ENCODE assay signal across 13 cellular contexts in the genomic region with DNA sequence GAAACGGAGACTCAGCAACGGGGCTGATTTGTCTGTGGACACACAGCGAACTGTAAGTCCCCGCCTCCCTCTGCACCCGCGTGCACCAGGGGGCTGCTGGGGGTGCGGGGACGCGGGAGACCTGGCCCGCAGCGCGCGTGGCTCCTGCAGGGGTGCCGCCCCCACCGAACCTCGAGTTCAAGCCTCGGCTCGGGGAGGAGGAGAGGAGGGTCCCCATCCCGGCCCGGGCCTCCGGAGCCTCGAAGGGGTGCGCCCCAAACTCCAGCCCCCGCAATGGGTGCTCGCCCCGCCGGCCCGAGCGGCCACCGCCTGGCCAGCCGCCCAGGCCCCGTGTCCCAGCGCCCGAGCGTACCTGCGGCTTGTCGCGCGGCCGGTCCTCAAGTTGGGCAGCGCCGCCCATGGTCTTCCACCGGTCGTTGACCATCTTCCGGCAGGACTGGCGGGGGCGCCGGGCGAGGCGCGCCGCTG. TPM values are rescaled to one million over a fixed set of nuclear protein-coding genes. Genes with fewer than 3 reads are reported as not detected.
DNase-seq lines count a peak whose midpoint lies in the region; ATAC-seq, FAIRE-seq and TF ChIP-seq lines count a peak whose summit lies in the region.
"Had no signal": no experiment of that assay in that cellular context is flagged by ENCODE, and none has a peak within 500 bp of the region (broad histone marks: within the 10 kb centered on the region; RNA-seq: fewer than 3 reads in every experiment).

No MANE protein-coding gene starts in this region.

- peak overlapping the region in 4 of 10 donors; percentile 45 to 72 (median 62) for H3K4me3 Mint-ChIP-seq in naive thymus-derived CD4-positive, alpha-beta T cell

- in situ Hi-C loops in HepG2 (cut with HindIII; ENCODE audit: extremely low pct_ligation_motif_present, low pct_unique_long_range_greater_than_20kb): no loop called here

- H3K4me2 ChIP-seq in HepG2 (ENCODE audit: low read depth, low read length): peak overlapping the region; percentile 66

- DNase-seq in HepG2 (ENCODE audit: low spot score) (no peak), right lobe of liver (no peak), cardiac fibroblast (ENCODE audit: low read depth in 2 of 2) (no peak), lower leg skin (ENCODE audit: low spot score in 2 of 2) (no peak), Ammon's horn (ENCODE audit: low spot score) (no peak)
- DNase-seq in naive thymus-derived CD4-positive, alpha-beta T cell: no peak
- DNase-seq: activated CD8-positive, alpha-beta memory T cell treated with anti-CD3 and anti-CD28 coated beads, Interleukin-2, amount 50 U/mL, for 4 hours; NCI-H187 had no signal

- BruUV-seq in HepG2 (replicated peaks; lab: Mats Ljungman, UMichigan): no TSS peak

- POLR2A ChIA-PET in HepG2 (lab: Yijun Ruan, JAX): no interaction called here
- POLR2A ChIA-PET in naive thymus-derived CD4-positive, alpha-beta T cell (lab: Charles Lee): no interaction called here

- TF ChIP-seq CTCF in HepG2 (CRISPR knock-in tag; IDR thresholded peaks at IDR 0.05) (no peak), right lobe of liver (IDR thresholded peaks at IDR 0.05) (no peak), cardiac fibroblast (IDR thresholded peaks at IDR 0.05; ENCODE audit: low read depth, low read length) (no peak), lower leg skin (IDR thresholded peaks at IDR 0.05) (no peak)

- CTCF ChIA-PET in HepG2 (lab: Yijun Ruan, JAX; ENCODE audit: low intra/inter-chr PET ratio, low total read pairs): interaction anchor here (2.1 kb wide), 1 partner anchor 72 kb away, joined by 7 read pairs; no protein-coding TSS in a partner anchor
- CTCF ChIA-PET in naive thymus-derived CD4-positive, alpha-beta T cell (lab: Charles Lee): no interaction called here

- H3K27ac Mint-ChIP-seq in naive thymus-derived CD4-positive, alpha-beta T cell: no peak overlapping the region

- intact Hi-C loops in HepG2 (cut with micrococcal nuclease; ENCODE audit: unreplicated experiment): no loop called here
- intact Hi-C loops in right lobe of liver (cut with DNase I): no loop called here
- intact Hi-C loops in lower leg skin (cut with DNase I; ENCODE audit: low total_unique reads): loop anchor here (10.0 kb wide), 1 partner anchor 63 kb away; no protein-coding TSS in a partner anchor
- intact Hi-C loops in naive thymus-derived CD4-positive, alpha-beta T cell (cut with micrococcal nuclease): no loop called here

- H3K27me3 ChIP-seq in HepG2 (ENCODE audit: control insufficient read depth in 1 of 2, insufficient read depth in 2 of 2, low read length in 2 of 2): peaks cover 12 to 89% of the 10 kb centered on the region in 2 experiments
- H3K27me3 ChIP-seq in right lobe of liver: peaks cover 0 to 36% of the 10 kb centered on the region in 2 donors
- H3K27me3 ChIP-seq in naive thymus-derived CD4-positive, alpha-beta T cell (ENCODE audit: control insufficient read depth in 2 of 2, insufficient read depth in 2 of 2, low read length in 2 of 2): peaks cover 0 to 2% of the 10 kb centered on the region in 2 donors

- WGBS in HepG2 (ENCODE audit: low lambda C conversion rate): no CpG with 5 or more reads among the region's 52 CpGs
- 17% methylated on average over 2 of the region's 52 CpGs for WGBS in right lobe of liver (ENCODE audit: insufficient coverage, low coverage, low lambda C conversion rate, missing lambda C conversion rate)
- 7 to 8% methylated on average over 34 to 37 of the region's 52 CpGs for WGBS in mesodermal cell (ENCODE audit: insufficient coverage in 2 of 2), 2 experiments
- 4 to 6% methylated on average over 17 to 38 of the region's 52 CpGs for WGBS in lower leg skin, 2 donors

- ATAC-seq in HepG2 (no peak), right lobe of liver (no peak), HG02588 (IDR thresholded peaks at IDR 0.05; ENCODE audit: unreplicated experiment) (no peak)
- no peak for ATAC-seq in naive thymus-derived CD4-positive, alpha-beta T cell

- FAIRE-seq in HepG2 (lab: Jason Lieb, UNC): no peak
- FAIRE-seq: endometrium, GM18507 had no signal

- no peak for TF ChIP-seq POLR2A in HepG2 (IDR thresholded peaks at IDR 0.05; ENCODE audit: insufficient read depth in 1 of 2, low read depth in 2 of 2, low read length in 2 of 2)
- no peak for TF ChIP-seq POLR2A in right lobe of liver (IDR thresholded peaks at IDR 0.05)
- TF ChIP-seq POLR2A in lower leg skin (IDR thresholded peaks at IDR 0.05): no peak

- H3K9me3 Mint-ChIP-seq in naive thymus-derived CD4-positive, alpha-beta T cell: peaks cover 0 to 6% (median 0%) of the 10 kb centered on the region in 11 donors

- peaks cover 13% of the 10 kb centered on the region; the same call in 1 of the 2 replicates for H4K20me1 ChIP-seq in HepG2 (ENCODE audit: insufficient read depth, low read length)

- H3K4me3 ChIP-seq in HepG2 (replicated peaks in 1 of 3; ENCODE audit: insufficient read depth in 1 of 3, low read depth in 2 of 3, low read length in 3 of 3) (peak overlapping the region in 2 of 3 experiments; percentile 60 to 68; a peak in 3 of 6 replicates), right lobe of liver (peak overlapping the region in 1 of 3 donors; percentile 39), cardiac fibroblast (replicated peaks in 1 of 2; ENCODE audit: low read depth in 2 of 2, low read length in 2 of 2) (peak overlapping the region; percentile 23 to 52), mesodermal cell (ENCODE audit: extremely low read depth, insufficient read depth, low read length, poor library complexity, severe bottlenecking) (peak overlapping the region; percentile 39), lower leg skin (ENCODE audit: low read depth, poor library complexity, severe bottlenecking) (no peak overlapping the region)
- no peak overlapping the region for H3K4me3 ChIP-seq in naive thymus-derived CD4-positive, alpha-beta T cell (ENCODE audit: low read length)

- H3K9ac ChIP-seq in HepG2 (ENCODE audit: insufficient read depth, low read depth, low read length): no peak overlapping the region

- H3K27ac ChIP-seq in HepG2 (ENCODE audit: extremely low read length, insufficient read depth, low read length) (no peak overlapping the region), right lobe of liver (no peak overlapping the region), mesodermal cell (ENCODE audit: low read depth, low read length, severe bottlenecking) (no peak overlapping the region)
- H3K27ac ChIP-seq in naive thymus-derived CD4-positive, alpha-beta T cell (ENCODE audit: low read depth, low read length): no peak overlapping the region

- H3K9me3 ChIP-seq in HepG2 (ENCODE audit: low read length) (no peaks in the 10 kb centered on the region), right lobe of liver (no peaks in the 10 kb centered on the region), mesodermal cell (ENCODE audit: control insufficient read depth, low read length) (no peaks in the 10 kb centered on the region)
- no peaks in the 10 kb centered on the region for H3K9me3 ChIP-seq in naive thymus-derived CD4-positive, alpha-beta T cell (ENCODE audit: control insufficient read depth in 2 of 3, low read length in 3 of 3)

- no peak for TF ChIP-seq EP300 in HepG2 (IDR thresholded peaks at IDR 0.05; ENCODE audit: low read depth in 2 of 2, low read length in 2 of 2)
- TF ChIP-seq EP300 in HepG2 (CRISPR knock-in tag; IDR thresholded peaks at IDR 0.05; ENCODE audit: borderline replicate concordance): no peak

- H3K36me3 ChIP-seq in HepG2 (replicated peaks in 1 of 2; ENCODE audit: control insufficient read depth in 1 of 2, insufficient read depth in 2 of 2, low read length in 2 of 2) (no peaks in the 10 kb centered on the region), right lobe of liver (no peaks in the 10 kb centered on the region), mesodermal cell (ENCODE audit: control insufficient read depth, insufficient read depth, low read length) (no peaks in the 10 kb centered on the region)
- H3K36me3 ChIP-seq in naive thymus-derived CD4-positive, alpha-beta T cell (ENCODE audit: control insufficient read depth in 2 of 3, insufficient read depth in 3 of 3, low read length in 3 of 3): no peaks in the 10 kb centered on the region

- no peak for TF ChIP-seq RAD21 in HepG2 (CRISPR knock-in tag; IDR thresholded peaks at IDR 0.05)

- H3K36me3 Mint-ChIP-seq in naive thymus-derived CD4-positive, alpha-beta T cell: no peaks in the 10 kb centered on the region

- H2AFZ ChIP-seq in HepG2 (ENCODE audit: low read length): no peak overlapping the region

- peaks cover 44 to 65% (median 56%) of the 10 kb centered on the region in 5 donors for H3K27me3 Mint-ChIP-seq in naive thymus-derived CD4-positive, alpha-beta T cell

- no peaks in the 10 kb centered on the region for H3K79me2 ChIP-seq in HepG2 (ENCODE audit: insufficient read depth, low read length)

- H3K4me1 ChIP-seq in HepG2 (ENCODE audit: insufficient read depth, low read length) (peaks cover 44% of the 10 kb centered on the region), right lobe of liver (peaks cover 0 to 10% (median 0%) of the 10 kb centered on the region in 4 donors), mesodermal cell (ENCODE audit: control insufficient read depth, insufficient read depth, low read length, poor library complexity, severe bottlenecking) (peaks cover 21% of the 10 kb centered on the region)
- H3K4me1 ChIP-seq in naive thymus-derived CD4-positive, alpha-beta T cell (ENCODE audit: control insufficient read depth in 2 of 2, insufficient read depth in 2 of 2, low read length in 2 of 2): no peaks in the 10 kb centered on the region

- peaks cover 0 to 15% (median 10%) of the 10 kb centered on the region in 7 donors for H3K4me1 Mint-ChIP-seq in naive thymus-derived CD4-positive, alpha-beta T cell

RNA-seq across cellular contexts. Expression of gene FIBCD1, which starts 0.8 kb away (rescaled TPM):
- total RNA-seq in HepG2 (2016; rRNA removed; fragmentation: Illumina TruSeq; extraction: Trizol) (0.89 TPM in 1 of 2 replicates, not detected in the other), right lobe of liver (not detected), lower leg skin (under 1 TPM in 2 of 4 donors, not detected in 2; 0.17 to 0.42 TPM)
- 4.4 and 6.3 TPM in 2 replicates for total RNA-seq in HepG2 (2016; cell fraction: cytosol; rRNA removed; fragmentation: Illumina TruSeq; extraction: Trizol; ENCODE audit: low read depth)
- total RNA-seq in HepG2 (2016; cell fraction: insoluble cytoplasmic fraction; rRNA removed; fragmentation: Illumina TruSeq; extraction: Trizol): 0.74 and 1.1 TPM in 2 replicates
- 2.3 and 4.5 TPM in 2 replicates for total RNA-seq in HepG2 (2016; cell fraction: membrane; rRNA removed; fragmentation: Illumina TruSeq; extraction: Trizol)
- 0.56 TPM in 1 of 2 replicates, not detected in the other for total RNA-seq in HepG2 (2016; cell fraction: nucleus; rRNA removed; fragmentation: Illumina TruSeq; extraction: Trizol)
- polyA plus RNA-seq in HepG2 (2011; rRNA removed): 0.55 and 1.3 TPM in 2 replicates
- polyA plus RNA-seq in HepG2 (2011; cell fraction: cytosol; rRNA removed): 0.55 and 1.1 TPM in 2 replicates
- polyA plus RNA-seq in HepG2 (2011; cell fraction: nucleus; rRNA removed): 0.40 and 1.6 TPM in 2 replicates
- polyA plus RNA-seq in HepG2 (2012): 0.09 TPM in 1 of 2 replicates, not detected in the other
- 5.8 and 6.8 TPM in 2 replicates for polyA plus RNA-seq in HepG2 (2016; cell fraction: cytosol; fragmentation: Illumina TruSeq; extraction: Trizol; ENCODE audit: low read depth)
- 0.68 TPM in 1 of 2 replicates, not detected in the other for polyA plus RNA-seq in HepG2 (2016; cell fraction: insoluble cytoplasmic fraction; fragmentation: Illumina TruSeq; extraction: Trizol; ENCODE audit: low read depth)
- polyA plus RNA-seq in HepG2 (2016; cell fraction: membrane; fragmentation: Illumina TruSeq; extraction: Trizol; ENCODE audit: low read depth): 2.8 and 3.7 TPM in 2 replicates
- polyA plus RNA-seq in HepG2 (2016; cell fraction: nucleus; fragmentation: Illumina TruSeq; extraction: Trizol; ENCODE audit: insufficient read depth, low read depth): 0.70 and 1.6 TPM in 2 replicates
- 0.92 and 8.0 TPM in 2 replicates for polyA minus RNA-seq in HepG2 (2011; rRNA and poly(A)+ RNA removed; ENCODE audit: low replicate concordance)
- 0.62 TPM in 1 of 2 replicates, not detected in the other for polyA minus RNA-seq in HepG2 (2011; cell fraction: cytosol; rRNA and poly(A)+ RNA removed)
- 1.3 TPM in 1 of 2 replicates, not detected in the other for polyA minus RNA-seq in HepG2 (2011; cell fraction: nucleus; rRNA and poly(A)+ RNA removed)
- 5.2 TPM for polyA plus RNA-seq in mesodermal cell (2013, experiment 1 of 2)
- 3.7 TPM for polyA plus RNA-seq in mesodermal cell (2013, experiment 2 of 2)
- not detected for total RNA-seq in naive thymus-derived CD4-positive, alpha-beta T cell
- not detected for polyA plus RNA-seq in naive thymus-derived CD4-positive, alpha-beta T cell

RNA-seq across cellular contexts. Expression of gene QRFP, which starts 41.6 kb away (rescaled TPM):
- total RNA-seq in HepG2 (2016; rRNA removed; fragmentation: Illumina TruSeq; extraction: Trizol) (not detected in 2 replicates), right lobe of liver (1 to 10 TPM in 1 of 6 experiments, not detected in 5; 3.3 TPM), lower leg skin (not detected)
- total RNA-seq in HepG2 (2016; cell fraction: cytosol; rRNA removed; fragmentation: Illumina TruSeq; extraction: Trizol; ENCODE audit: low read depth): not detected in 2 replicates
- total RNA-seq in HepG2 (2016; cell fraction: insoluble cytoplasmic fraction; rRNA removed; fragmentation: Illumina TruSeq; extraction: Trizol): not detected in 2 replicates
- not detected in 2 replicates for total RNA-seq in HepG2 (2016; cell fraction: membrane; rRNA removed; fragmentation: Illumina TruSeq; extraction: Trizol)
- total RNA-seq in HepG2 (2016; cell fraction: nucleus; rRNA removed; fragmentation: Illumina TruSeq; extraction: Trizol): not detected in 2 replicates
- not detected in 2 replicates for polyA plus RNA-seq in HepG2 (2011; rRNA removed)
- polyA plus RNA-seq in HepG2 (2011; cell fraction: cytosol; rRNA removed): not detected in 2 replicates
- not detected in 2 replicates for polyA plus RNA-seq in HepG2 (2011; cell fraction: nucleus; rRNA removed)
- 0.15 TPM in 1 of 2 replicates, not detected in the other for polyA plus RNA-seq in HepG2 (2012)
- not detected in 2 replicates for polyA plus RNA-seq in HepG2 (2016; cell fraction: cytosol; fragmentation: Illumina TruSeq; extraction: Trizol; ENCODE audit: low read depth)
- polyA plus RNA-seq in HepG2 (2016; cell fraction: insoluble cytoplasmic fraction; fragmentation: Illumina TruSeq; extraction: Trizol; ENCODE audit: low read depth): not detected in 2 replicates
- polyA plus RNA-seq in HepG2 (2016; cell fraction: membrane; fragmentation: Illumina TruSeq; extraction: Trizol; ENCODE audit: low read depth): not detected in 2 replicates
- polyA plus RNA-seq in HepG2 (2016; cell fraction: nucleus; fragmentation: Illumina TruSeq; extraction: Trizol; ENCODE audit: insufficient read depth, low read depth): not detected in 2 replicates
- polyA minus RNA-seq in HepG2 (2011; rRNA and poly(A)+ RNA removed; ENCODE audit: low replicate concordance): not detected in 2 replicates
- polyA minus RNA-seq in HepG2 (2011; cell fraction: cytosol; rRNA and poly(A)+ RNA removed): not detected in 2 replicates
- not detected in 2 replicates for polyA minus RNA-seq in HepG2 (2011; cell fraction: nucleus; rRNA and poly(A)+ RNA removed)
- polyA plus RNA-seq in mesodermal cell (2013, experiment 1 of 2): not detected
- polyA plus RNA-seq in mesodermal cell (2013, experiment 2 of 2): not detected
- total RNA-seq in naive thymus-derived CD4-positive, alpha-beta T cell: not detected
- not detected for polyA plus RNA-seq in naive thymus-derived CD4-positive, alpha-beta T cell
- total RNA-seq: RPMI7951 had no signal

Comparison
In these comparisons a context has a peak if more than half of its experiments do, and no peak if none do; other contexts are left out.
1. H3K4me3 ChIP-seq: peak in HepG2 (2 of 3), cardiac fibroblast (2 of 2) and mesodermal cell (single experiment); none in lower leg skin (single experiment) and naive thymus-derived CD4-positive, alpha-beta T cell (single experiment).